8 cellular contexts compared by ENCODE assay signal in the genomic region with DNA sequence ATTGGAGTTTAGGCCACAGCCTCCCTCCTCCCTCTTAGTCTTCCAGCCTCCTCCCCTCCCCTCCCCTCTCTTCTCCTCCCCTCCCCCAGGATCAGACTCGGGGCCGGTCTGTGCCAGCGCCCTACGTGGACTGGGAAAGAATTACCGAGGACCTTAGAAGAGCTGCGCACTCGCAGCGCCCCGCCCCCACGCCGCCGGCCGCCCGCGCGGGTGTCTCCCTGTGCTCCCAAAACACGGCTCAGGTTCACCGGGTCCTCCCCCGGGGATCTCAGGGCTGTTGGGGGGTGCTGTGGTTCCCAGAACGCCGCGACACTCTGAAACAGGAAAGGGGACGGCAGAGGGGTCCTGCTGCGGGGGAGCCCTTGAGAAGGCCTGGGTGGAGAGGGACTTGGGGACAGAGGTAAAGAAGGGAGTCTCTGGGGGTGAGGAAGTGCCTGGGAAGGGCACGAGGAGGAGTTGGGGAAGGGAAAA.
DNase-seq lines count a peak whose midpoint lies in the region; ATAC-seq and TF ChIP-seq lines count a peak whose summit lies in the region.

No MANE protein-coding gene starts in this region.

- H3K27ac ChIP-seq in CD4-positive, alpha-beta T cell (ENCODE audit: low read depth, low read length): no peak overlapping the region
- peak overlapping the region in 3 of 4 donors; percentile 82 to 84 (median 83) for H3K27ac ChIP-seq in gastroesophageal sphincter

- H3K4me1 Mint-ChIP-seq in CD4-positive, alpha-beta T cell (ENCODE audit: low read depth): peaks cover 35% of the 10 kb centered on the region
- peaks cover 22% of the 10 kb centered on the region for H3K4me1 Mint-ChIP-seq in activated naive CD4-positive, alpha-beta T cell treated with anti-CD3 and anti-CD28 coated beads for 36 hours (ENCODE audit: low read depth)
- H3K4me1 Mint-ChIP-seq in neural crest cell: peaks cover 29% of the 10 kb centered on the region

- no peak for TF ChIP-seq CTCF in CD4-positive, alpha-beta T cell (IDR thresholded peaks at IDR 0.05)
- TF ChIP-seq CTCF in gastroesophageal sphincter (IDR thresholded peaks at IDR 0.05): no peak
- no peak for TF ChIP-seq CTCF in neural crest cell (conservative IDR thresholded peaks at IDR 0.05)

- no peaks in the 10 kb centered on the region for H3K27me3 ChIP-seq in CD4-positive, alpha-beta T cell (ENCODE audit: control insufficient read depth, insufficient read depth, low read length)
- H3K27me3 ChIP-seq in gastroesophageal sphincter: no peaks in the 10 kb centered on the region

- CTCF ChIA-PET in CD4-positive, alpha-beta T cell (lab: Charles Lee): no interaction called here
- CTCF ChIA-PET in activated naive CD4-positive, alpha-beta T cell treated with anti-CD3 and anti-CD28 coated beads for 36 hours (lab: Charles Lee): no interaction called here

- POLR2A ChIA-PET in CD4-positive, alpha-beta T cell (lab: Charles Lee): interaction anchor here (2.2 to 2.6 kb wide), 2 partner anchors 8 to 120 kb away, joined by 5 to 26 read pairs; no protein-coding TSS in a partner anchor

- no peaks in the 10 kb centered on the region for H3K9me3 ChIP-seq in CD4-positive, alpha-beta T cell (ENCODE audit: control insufficient read depth, low read length)
- H3K9me3 ChIP-seq in gastroesophageal sphincter: no peaks in the 10 kb centered on the region

- no peaks in the 10 kb centered on the region for H3K9me3 Mint-ChIP-seq in CD4-positive, alpha-beta T cell
- no peaks in the 10 kb centered on the region for H3K9me3 Mint-ChIP-seq in activated naive CD4-positive, alpha-beta T cell treated with anti-CD3 and anti-CD28 coated beads for 36 hours
- H3K9me3 Mint-ChIP-seq in neural crest cell: peaks cover 10% of the 10 kb centered on the region

- peak overlapping the region; percentile 65 for H3K4me3 Mint-ChIP-seq in CD4-positive, alpha-beta T cell
- H3K4me3 Mint-ChIP-seq in activated naive CD4-positive, alpha-beta T cell treated with anti-CD3 and anti-CD28 coated beads for 36 hours: peak overlapping the region; percentile 29
- H3K4me3 Mint-ChIP-seq in neural crest cell: peak overlapping the region; percentile 87

- intact Hi-C loops in CD4-positive, alpha-beta T cell (cut with DNase I, micrococcal nuclease): loop anchor here in 1 of 2 experiments (1.0 kb wide), 1 partner anchor 121 kb away; no protein-coding TSS in a partner anchor
- intact Hi-C loops in activated naive CD4-positive, alpha-beta T cell treated with anti-CD3 and anti-CD28 coated beads for 36 hours (cut with micrococcal nuclease): no loop called here

- peaks cover 2 to 34% (median 8%) of the 10 kb centered on the region in 3 donors for H3K4me1 ChIP-seq in gastroesophageal sphincter

- peak overlapping the region in 1 of 2 donors; percentile 36 for H3K4me3 ChIP-seq in gastroesophageal sphincter

- TF ChIP-seq EP300 in gastroesophageal sphincter (IDR thresholded peaks at IDR 0.05): no peak

- WGBS in gastroesophageal sphincter (ENCODE audit: low coverage in 1 of 2), 2 donors: 0 to 14% methylated on average over 1 of the region's 25 CpGs

- H3K36me3 Mint-ChIP-seq in CD4-positive, alpha-beta T cell (ENCODE audit: low read depth): no peaks in the 10 kb centered on the region
- no peaks in the 10 kb centered on the region for H3K36me3 Mint-ChIP-seq in activated naive CD4-positive, alpha-beta T cell treated with anti-CD3 and anti-CD28 coated beads for 36 hours (ENCODE audit: low read depth)
- no peaks in the 10 kb centered on the region for H3K36me3 Mint-ChIP-seq in neural crest cell (ENCODE audit: low read depth)

- peak overlapping the region; percentile 69 for H3K27ac Mint-ChIP-seq in CD4-positive, alpha-beta T cell
- no peak overlapping the region for H3K27ac Mint-ChIP-seq in activated naive CD4-positive, alpha-beta T cell treated with anti-CD3 and anti-CD28 coated beads for 36 hours
- peak overlapping the region; percentile 29 for H3K27ac Mint-ChIP-seq in neural crest cell (ENCODE audit: unreplicated experiment)

- DNase-seq in CD4-positive, alpha-beta T cell: peak in 9 of 10 experiments; percentile 21 to 48 (median 31)
- DNase-seq in KBM-7: peak; percentile 83
- DNase-seq in RPMI8226: peak; percentile 85
- DNase-seq in activated naive CD4-positive, alpha-beta T cell treated with anti-CD3 and anti-CD28 coated beads for 36 hours: peak; percentile 40
- peak; percentile 47 for DNase-seq in neural crest cell (ENCODE audit: low read depth, low spot score)
- DNase-seq in ureter (ENCODE audit: low spot score): peak; percentile 90

- in situ Hi-C loops in KBM-7 (cut with MboI; ENCODE audit: low pct_unique_long_range_greater_than_20kb, low sequenced_read_pairs): loop anchor here (25.0 kb wide), 1 partner anchor 380 kb away; no protein-coding TSS in a partner anchor

- H3K27me3 Mint-ChIP-seq in CD4-positive, alpha-beta T cell: no peaks in the 10 kb centered on the region
- peaks cover 2% of the 10 kb centered on the region for H3K27me3 Mint-ChIP-seq in activated naive CD4-positive, alpha-beta T cell treated with anti-CD3 and anti-CD28 coated beads for 36 hours (ENCODE audit: low read depth)
- H3K27me3 Mint-ChIP-seq in neural crest cell (ENCODE audit: low read depth): no peaks in the 10 kb centered on the region

- H3K36me3 ChIP-seq in gastroesophageal sphincter: no peaks in the 10 kb centered on the region

- TF ChIP-seq POLR2A in gastroesophageal sphincter (IDR thresholded peaks at IDR 0.05): no peak

- ATAC-seq in CD4-positive, alpha-beta T cell (ENCODE audit: poor library complexity): no peak
- peak; percentile 85 for ATAC-seq in gastroesophageal sphincter
- ATAC-seq in GM21390 (IDR thresholded peaks at IDR 0.05; ENCODE audit: unreplicated experiment): no peak

Comparison
In these comparisons a context has a peak if more than half of its experiments do, and no peak if none do; other contexts are left out.
1. DNase-seq: peak in every context shown above with its lines; median percentile 90 in ureter; 85 in RPMI8226; 83 in KBM-7; 47 in neural crest cell; 40 in activated naive CD4-positive, alpha-beta T cell treated with anti-CD3 and anti-CD28 coated beads for 36 hours; 31 in CD4-positive, alpha-beta T cell.
2. H3K4me3 Mint-ChIP-seq: peak in every context shown above with its lines; median percentile 87 in neural crest cell; 65 in CD4-positive, alpha-beta T cell; 29 in activated naive CD4-positive, alpha-beta T cell treated with anti-CD3 and anti-CD28 coated beads for 36 hours.